7 cellular contexts compared by ENCODE assay signal in the genomic region with DNA sequence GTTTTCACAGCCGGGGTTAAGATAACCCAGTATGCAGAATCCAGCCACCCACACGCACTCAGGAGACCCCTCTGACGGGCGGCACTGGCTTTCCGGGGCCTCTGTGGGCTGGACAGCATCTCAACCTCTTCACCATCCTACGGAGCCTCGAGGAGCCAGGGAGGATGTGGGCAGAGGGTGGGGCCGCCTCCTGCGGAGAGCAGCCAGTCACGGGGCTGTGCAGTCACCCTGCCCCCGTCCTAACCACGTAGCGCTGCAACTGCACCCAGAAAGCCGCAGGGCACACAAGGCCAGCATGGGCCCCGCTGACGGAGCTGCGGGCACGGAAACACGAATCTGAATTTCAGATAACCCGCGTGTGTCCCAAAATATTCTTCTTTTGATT.
A peak's percentile ranks its signal among the peaks of the same experiment; 100 is the strongest.
DNase-seq lines count a peak whose midpoint lies in the region; ATAC-seq and TF ChIP-seq lines count a peak whose summit lies in the region.

No MANE protein-coding gene starts in this region.

- peaks cover 34% of the 10 kb centered on the region for H3K36me3 Mint-ChIP-seq in T-helper 2 cell treated with Interferon-gamma antibody and Interleukin-4, amounts not matched to agents 5 μg/mL and 100 μg/mL, for 36 hours (ENCODE audit: low read depth)

- TF ChIP-seq EP300 in stomach (IDR thresholded peaks at IDR 0.05): no peak

- no peak overlapping the region for H3K27ac ChIP-seq in ascending aorta
- H3K27ac ChIP-seq in stomach: peak overlapping the region; percentile 32 to 65 (median 59)

- peaks cover 3% of the 10 kb centered on the region for H3K9me3 Mint-ChIP-seq in T-helper 2 cell treated with Interferon-gamma antibody and Interleukin-4, amounts not matched to agents 5 μg/mL and 100 μg/mL, for 36 hours

- H3K27me3 Mint-ChIP-seq in T-helper 2 cell treated with Interferon-gamma antibody and Interleukin-4, amounts not matched to agents 5 μg/mL and 100 μg/mL, for 36 hours (ENCODE audit: low read depth): no peaks in the 10 kb centered on the region

- ATAC-seq in HG03196 (IDR thresholded peaks at IDR 0.05; ENCODE audit: unreplicated experiment): peak; percentile 86

- no peak for TF ChIP-seq POLR2A in stomach (IDR thresholded peaks at IDR 0.05)

- 50 to 82% (median 63%) methylated on average over 19 to 21 of the region's 21 CpGs for WGBS in stomach, 5 donors

- intact Hi-C loops in ascending aorta (cut with DNase I): no loop called here
- intact Hi-C loops in stomach (cut with DNase I; ENCODE audit: low total_unique reads): no loop called here

- H3K9me3 ChIP-seq in ascending aorta: no peaks in the 10 kb centered on the region
- H3K9me3 ChIP-seq in stomach: no peaks in the 10 kb centered on the region

- peaks cover 44% of the 10 kb centered on the region for H3K4me1 Mint-ChIP-seq in T-helper 2 cell treated with Interferon-gamma antibody and Interleukin-4, amounts not matched to agents 5 μg/mL and 100 μg/mL, for 36 hours (ENCODE audit: low read depth)

- DNase-seq in GM19240 (ENCODE audit: insufficient read length, low spot score): peak; percentile 93
- peak; percentile 93 for DNase-seq in T-helper 2 cell treated with Interferon-gamma antibody and Interleukin-4, amounts not matched to agents 5 μg/mL and 100 μg/mL, for 36 hours (ENCODE audit: low spot score)
- peak; percentile 46 to 80 for DNase-seq in ascending aorta (ENCODE audit: low spot score in 2 of 2)
- peak; percentile 72 for DNase-seq in mucosa of gallbladder (ENCODE audit: low spot score)
- DNase-seq in stomach: peak; percentile 67
- DNase-seq in NCI-H345 treated with DMSO at 0.1 percent for 48 hours (lab: John Stamatoyannopoulos, UW; ENCODE audit: unreplicated experiment): no peak

- H3K4me3 Mint-ChIP-seq in T-helper 2 cell treated with Interferon-gamma antibody and Interleukin-4, amounts not matched to agents 5 μg/mL and 100 μg/mL, for 36 hours: peak overlapping the region; percentile 97

- H3K27me3 ChIP-seq in ascending aorta: no peaks in the 10 kb centered on the region
- no peaks in the 10 kb centered on the region for H3K27me3 ChIP-seq in stomach

- TF ChIP-seq CTCF in ascending aorta (IDR thresholded peaks at IDR 0.05) (no peak), stomach (IDR thresholded peaks at IDR 0.05) (no peak)

- peak overlapping the region; percentile 99 for H3K27ac Mint-ChIP-seq in T-helper 2 cell treated with Interferon-gamma antibody and Interleukin-4, amounts not matched to agents 5 μg/mL and 100 μg/mL, for 36 hours

- H3K4me1 ChIP-seq in ascending aorta (no peaks in the 10 kb centered on the region), stomach (peaks cover 0 to 28% (median 1%) of the 10 kb centered on the region in 4 donors)

- H3K4me3 ChIP-seq in ascending aorta: peak overlapping the region in 1 of 2 donors; percentile 15
- peak overlapping the region; percentile 22 to 35 (median 32) for H3K4me3 ChIP-seq in stomach

- no peaks in the 10 kb centered on the region for H3K36me3 ChIP-seq in ascending aorta
- peaks cover 0 to 13% (median 13%) of the 10 kb centered on the region in 4 donors for H3K36me3 ChIP-seq in stomach

Comparison
In these comparisons a context has a peak if more than half of its experiments do, and no peak if none do; other contexts are left out.
1. H3K27ac ChIP-seq: peak in stomach (5 of 5); none in ascending aorta (0 of 2).